Comparison of ENCODE assay signal across 1 cellular context in the genomic region with DNA sequence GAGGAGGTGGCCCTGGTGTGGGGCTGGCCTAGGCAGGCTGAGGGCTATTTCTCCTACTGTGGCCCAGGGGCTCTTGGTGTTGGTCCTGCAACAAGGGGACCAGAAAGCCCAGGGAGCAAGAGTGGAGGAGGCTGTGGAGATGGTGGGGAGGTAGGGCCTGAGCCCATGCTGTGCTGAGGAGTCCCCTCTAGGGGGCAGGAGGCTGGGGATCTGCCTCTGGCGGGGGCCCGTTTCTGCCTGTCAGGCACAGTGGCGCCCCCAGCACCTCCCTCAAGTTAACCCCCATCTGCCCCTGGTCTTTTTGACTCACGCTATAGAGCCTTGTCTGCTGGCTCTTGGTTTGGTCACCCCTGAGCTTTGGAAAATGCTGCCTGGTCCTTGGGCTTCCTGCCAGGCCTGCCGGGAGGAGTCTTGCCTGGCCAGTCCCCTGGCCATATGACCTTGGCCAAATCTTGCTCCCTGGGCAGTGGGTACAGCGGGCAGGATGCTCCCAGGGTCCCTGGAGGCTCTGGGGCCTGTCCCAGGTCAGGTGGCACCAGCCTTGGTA.
A peak's percentile ranks its signal among the peaks of the same experiment; 100 is the strongest.
TF ChIP-seq lines count a peak whose summit lies in the region.

No MANE protein-coding gene starts in this region.

TF ChIP-seq in K562, 482 proteins besides CTCF, POLR2A, EP300 and RAD21 (continued from another document):
- TF ChIP-seq, protein P1, sequence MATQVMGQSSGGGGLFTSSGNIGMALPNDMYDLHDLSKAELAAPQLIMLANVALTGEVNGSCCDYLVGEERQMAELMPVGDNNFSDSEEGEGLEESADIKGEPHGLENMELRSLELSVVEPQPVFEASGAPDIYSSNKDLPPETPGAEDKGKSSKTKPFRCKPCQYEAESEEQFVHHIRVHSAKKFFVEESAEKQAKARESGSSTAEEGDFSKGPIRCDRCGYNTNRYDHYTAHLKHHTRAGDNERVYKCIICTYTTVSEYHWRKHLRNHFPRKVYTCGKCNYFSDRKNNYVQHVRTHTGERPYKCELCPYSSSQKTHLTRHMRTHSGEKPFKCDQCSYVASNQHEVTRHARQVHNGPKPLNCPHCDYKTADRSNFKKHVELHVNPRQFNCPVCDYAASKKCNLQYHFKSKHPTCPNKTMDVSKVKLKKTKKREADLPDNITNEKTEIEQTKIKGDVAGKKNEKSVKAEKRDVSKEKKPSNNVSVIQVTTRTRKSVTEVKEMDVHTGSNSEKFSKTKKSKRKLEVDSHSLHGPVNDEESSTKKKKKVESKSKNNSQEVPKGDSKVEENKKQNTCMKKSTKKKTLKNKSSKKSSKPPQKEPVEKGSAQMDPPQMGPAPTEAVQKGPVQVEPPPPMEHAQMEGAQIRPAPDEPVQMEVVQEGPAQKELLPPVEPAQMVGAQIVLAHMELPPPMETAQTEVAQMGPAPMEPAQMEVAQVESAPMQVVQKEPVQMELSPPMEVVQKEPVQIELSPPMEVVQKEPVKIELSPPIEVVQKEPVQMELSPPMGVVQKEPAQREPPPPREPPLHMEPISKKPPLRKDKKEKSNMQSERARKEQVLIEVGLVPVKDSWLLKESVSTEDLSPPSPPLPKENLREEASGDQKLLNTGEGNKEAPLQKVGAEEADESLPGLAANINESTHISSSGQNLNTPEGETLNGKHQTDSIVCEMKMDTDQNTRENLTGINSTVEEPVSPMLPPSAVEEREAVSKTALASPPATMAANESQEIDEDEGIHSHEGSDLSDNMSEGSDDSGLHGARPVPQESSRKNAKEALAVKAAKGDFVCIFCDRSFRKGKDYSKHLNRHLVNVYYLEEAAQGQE (CRISPR knock-in tag; IDR thresholded peaks at IDR 0.05; ENCODE audit: low read depth), result no peak
- TF ChIP-seq CBX3 (IDR thresholded peaks at IDR 0.05; ENCODE audit: borderline replicate concordance in 1 of 2, low read length in 2 of 2), result no peak
- no peak for TF ChIP-seq KAT7 (CRISPR knock-in tag; IDR thresholded peaks at IDR 0.05; ENCODE audit: borderline replicate concordance)
- no peak for TF ChIP-seq HNRNPUL1 (IDR thresholded peaks at IDR 0.05; ENCODE audit: low read length)
- TF ChIP-seq MYC (IDR thresholded peaks at IDR 0.05; ENCODE audit: low read depth, low read length), result 0 out of 2 replicates have a peak, but pooled peaks have one; percentile 30
- TF ChIP-seq MYC (CRISPR knock-in tag; IDR thresholded peaks at IDR 0.05; ENCODE audit: borderline replicate concordance, low read depth), result no peak
- no peak for TF ChIP-seq DLX4 (CRISPR knock-in tag; IDR thresholded peaks at IDR 0.05)
- TF ChIP-seq SRSF1 (IDR thresholded peaks at IDR 0.05; ENCODE audit: low read depth, low read length), result no peak
- no peak for TF ChIP-seq TCF3 (CRISPR knock-in tag; IDR thresholded peaks at IDR 0.05)
- no peak for TF ChIP-seq ZNF121 (CRISPR knock-in tag; conservative IDR thresholded peaks at IDR 0.05)
- no peak for TF ChIP-seq GATAD2B (IDR thresholded peaks at IDR 0.05; ENCODE audit: borderline replicate concordance)
- no peak for TF ChIP-seq JUN (IDR thresholded peaks at IDR 0.05; ENCODE audit: borderline replicate concordance, low read depth, low read length)
- TF ChIP-seq JUN (CRISPR knock-in tag; IDR thresholded peaks at IDR 0.05; ENCODE audit: borderline replicate concordance), result 0 out of 2 replicates have a peak, but pooled peaks have one; percentile 50
TF ChIP-seq in K562: peak in this region for 19.
